Comparison of ENCODE assay signal across 9 cellular contexts in the genomic region with DNA sequence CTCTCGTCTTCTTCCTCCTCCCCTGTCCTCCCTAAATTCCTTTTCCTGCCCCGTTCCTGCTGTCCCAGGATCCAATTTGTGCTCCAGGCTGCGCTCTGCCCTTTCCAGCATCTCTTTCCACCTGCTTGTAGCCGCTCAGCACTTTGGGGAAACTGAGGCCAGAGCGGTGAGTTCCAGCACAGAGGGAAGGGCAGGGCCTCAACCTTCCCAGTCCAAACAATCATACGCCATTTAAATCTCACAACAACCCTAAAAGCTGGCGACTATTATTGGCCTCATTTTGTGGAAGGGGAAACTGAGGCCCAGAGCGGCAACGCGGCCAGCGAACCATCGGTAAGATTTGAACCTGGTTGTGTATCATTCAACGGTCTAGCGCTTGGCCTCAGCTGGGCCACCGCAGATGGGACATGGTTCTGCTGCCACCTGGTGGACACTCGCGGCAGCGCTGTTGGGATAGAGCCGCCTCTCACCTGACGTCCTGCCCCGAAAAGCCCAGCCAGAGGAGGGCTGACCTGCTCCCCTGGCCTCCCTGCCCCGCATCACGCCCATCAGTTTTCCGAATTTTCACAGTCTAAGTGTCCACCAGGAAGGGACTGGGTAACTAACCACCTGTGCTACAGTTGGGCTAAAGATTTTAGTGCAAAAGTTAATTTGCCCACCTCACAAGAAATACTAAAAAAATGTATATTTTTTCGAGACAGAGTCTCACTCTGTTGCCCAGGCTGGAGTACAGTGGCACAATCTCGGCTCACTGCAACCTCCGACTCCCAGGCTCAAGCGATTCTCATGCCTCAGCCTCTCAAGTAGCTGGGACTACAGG. TPM values are rescaled to one million over a fixed set of nuclear protein-coding genes. Genes with fewer than 3 reads are reported as not detected.
A peak's percentile ranks its signal among the peaks of the same experiment; 100 is the strongest.
DNase-seq lines count a peak whose midpoint lies in the region; ATAC-seq and TF ChIP-seq lines count a peak whose summit lies in the region.
"Had no signal": no experiment of that assay in that cellular context is flagged by ENCODE, and none has a peak within 500 bp of the region (broad histone marks: within the 10 kb centered on the region; RNA-seq: fewer than 3 reads in every experiment).

No MANE protein-coding gene starts in this region.

- intact Hi-C loops in lower lobe of right lung (cut with DNase I), result no loop called here

- WGBS in H9 (ENCODE audit: extremely low coverage, insufficient read length, low lambda C conversion rate), result no CpG with 5 or more reads among the region's 28 CpGs

- no peak overlapping the region for H3K18ac ChIP-seq in H9 (ENCODE audit: insufficient read length, low read depth, low read length)

- peaks cover 5% of the 10 kb centered on the region in 2 experiments; a peak in 4 of 5 replicates for H3K9me3 Mint-ChIP-seq in H9

- H4K91ac ChIP-seq in H9 (ENCODE audit: insufficient read length, low read depth, low read length), result no peak overlapping the region

- H3K4me3 Mint-ChIP-seq in H9, result no peak overlapping the region

- H3K56ac ChIP-seq in H9 (ENCODE audit: insufficient read length, low read depth, low read length), result no peak overlapping the region

- no peak overlapping the region for H4K5ac ChIP-seq in H9 (ENCODE audit: insufficient read length, low read depth, low read length)

- H3K27ac Mint-ChIP-seq in H9, result no peak overlapping the region

- H3K4me3 ChIP-seq in AG09309 (ENCODE audit: control insufficient read depth, low read depth, low read length) (no peak overlapping the region), lower lobe of right lung (no peak overlapping the region)
- H3K4me3 ChIP-seq: skin epidermis had no signal

- H3K27me3 ChIP-seq in H9 (ENCODE audit: insufficient read depth, low read length) (no peaks in the 10 kb centered on the region), lower lobe of right lung (ENCODE audit: low read depth) (no peaks in the 10 kb centered on the region)

- no peaks in the 10 kb centered on the region for H4K20me1 ChIP-seq in H9 (ENCODE audit: control insufficient read depth, insufficient read depth, insufficient read length)

- H3K79me2 ChIP-seq in H9 (ENCODE audit: insufficient read depth, low read length), result peaks cover 6% of the 10 kb centered on the region; the same call in 1 of the 2 replicates

- no peaks in the 10 kb centered on the region for H3K4me1 ChIP-seq in H9 (ENCODE audit: insufficient read depth, low read length)
- H3K4me1 ChIP-seq in lower lobe of right lung, result peaks cover 11% of the 10 kb centered on the region

- peaks cover under 1% of the 10 kb centered on the region for H3K23me2 ChIP-seq in H9 (ENCODE audit: insufficient read length, low read depth, low read length, poor library complexity, severe bottlenecking)

- no peak overlapping the region for H2AK5ac ChIP-seq in H9 (ENCODE audit: insufficient read length, low read length)

- H3K14ac ChIP-seq in H9 (ENCODE audit: insufficient read depth, low read length), result no peak overlapping the region

- no peaks in the 10 kb centered on the region for H3K36me3 ChIP-seq in lower lobe of right lung

- ATAC-seq in lower lobe of right lung (peak; percentile 55 to 75), HG03378 (IDR thresholded peaks at IDR 0.05; ENCODE audit: unreplicated experiment) (no peak)

- H2BK5ac ChIP-seq in H9 (ENCODE audit: insufficient read length, low read length), result no peak overlapping the region

- no peak overlapping the region for H3K23ac ChIP-seq in H9 (ENCODE audit: insufficient read length, low read depth, low read length)

- TF ChIP-seq CTCF in AG09309 (IDR thresholded peaks at IDR 0.05; ENCODE audit: control insufficient read depth, insufficient read depth, low read depth, low read length, missing control alignments) (peak; percentile 97), H9 (conservative IDR thresholded peaks at IDR 0.05) (peak; percentile 99), lower lobe of right lung (IDR thresholded peaks at IDR 0.05) (peak; percentile 98)

- peaks cover 5 to 10% of the 10 kb centered on the region in 2 experiments for H3K4me1 Mint-ChIP-seq in H9

- no peak overlapping the region for H2BK15ac ChIP-seq in H9 (ENCODE audit: low read depth, low read length)

- no peak overlapping the region for H3K4ac ChIP-seq in H9 (ENCODE audit: low read depth, low read length)

- H4K8ac ChIP-seq in H9 (replicated peaks; ENCODE audit: insufficient read length, low read depth, low read length), result no peak overlapping the region

- H3K36me3 Mint-ChIP-seq in H9 (ENCODE audit: insufficient read depth in 1 of 3, low read depth in 3 of 3), result peaks cover 8 to 11% (median 10%) of the 10 kb centered on the region in 3 experiments; a peak in 6 of 7 replicates

- H2AFZ ChIP-seq in H9 (ENCODE audit: low read length), result no peak overlapping the region

- no peak for DNase-seq in AG09309 (ENCODE audit: low read depth)
- DNase-seq in H9, result peak; percentile 88
- DNase-seq in NCI-H748 (lab: John Stamatoyannopoulos, UW; ENCODE audit: unreplicated experiment), result peak; percentile 56
- peak; percentile 91 to 96 for DNase-seq in activated CD4-positive, alpha-beta T cell treated with anti-CD3 and anti-CD28 coated beads, Interleukin-2, amount 50 U/mL, for 24 hours (ENCODE audit: low read depth in 1 of 2, low spot score in 1 of 2)
- DNase-seq in dedifferentiated amniotic fluid mesenchymal stem cell (ENCODE audit: extremely low spot score), result peak; percentile 43
- peak; percentile 90 for DNase-seq in lower lobe of right lung
- peak; percentile 77 for DNase-seq in stimulated activated CD8-positive, alpha-beta memory T cell treated with anti-CD3 and anti-CD28 coated beads, Interleukin-12 subunit alpha, Interleukin-12 subunit beta, amount 100 ng/mL, for 4 hours (ENCODE audit: low read depth)

- no peak overlapping the region for H2BK120ac ChIP-seq in H9 (ENCODE audit: low read depth, low read length, poor library complexity, severe bottlenecking)

- H3K9ac ChIP-seq in H9 (ENCODE audit: extremely low read depth, insufficient read length, low read length), result no peak overlapping the region

- H3K27ac ChIP-seq in H9 (ENCODE audit: insufficient read length, low read depth, low read length) (no peak overlapping the region), lower lobe of right lung (no peak overlapping the region)
- H3K27ac ChIP-seq: skin epidermis had no signal

- H2BK12ac ChIP-seq in H9 (ENCODE audit: insufficient read length, low read depth, low read length), result no peak overlapping the region

- H2BK20ac ChIP-seq in H9 (ENCODE audit: low read depth, low read length, poor library complexity, severe bottlenecking), result no peak overlapping the region

- no peaks in the 10 kb centered on the region for H3K79me1 ChIP-seq in H9 (ENCODE audit: insufficient read depth, low read depth, low read length, poor library complexity, severe bottlenecking)

- no peak overlapping the region for H3T11ph ChIP-seq in H9 (ENCODE audit: low read length)

- peaks cover 14% of the 10 kb centered on the region for H3K27me3 Mint-ChIP-seq in H9 (ENCODE audit: low read depth)

- H3K9me3 ChIP-seq in H9 (ENCODE audit: control insufficient read depth, low read depth, low read length) (no peaks in the 10 kb centered on the region), lower lobe of right lung (no peaks in the 10 kb centered on the region)

- no peak overlapping the region for H3K4me2 ChIP-seq in H9 (ENCODE audit: insufficient read depth, insufficient read length, low read length)

RNA-seq across cellular contexts. Expression of a gene that starts 4.2 kb away (rescaled TPM):
- total RNA-seq in H9 (2021), result 2,837 and 2,851 TPM in 2 replicates
- 1,378 TPM for total RNA-seq in lower lobe of right lung

RNA-seq across cellular contexts. Expression of a gene that starts 7.8 kb away (rescaled TPM):
- total RNA-seq in H9 (2021), result 3.3 and 3.5 TPM in 2 replicates
- 15.9 TPM for total RNA-seq in lower lobe of right lung

RNA-seq across cellular contexts. Expression of a gene that starts 16.2 kb away (rescaled TPM):
- total RNA-seq in H9 (2021), result 1.7 and 1.8 TPM in 2 replicates
- total RNA-seq in lower lobe of right lung, result 0.18 TPM

RNA-seq across cellular contexts. Expression of a gene that starts 34.2 kb away (rescaled TPM):
- 0.61 and 0.63 TPM in 2 replicates for total RNA-seq in H9 (2021)
- total RNA-seq in lower lobe of right lung, result not detected
